ENCODE assay signal across 19 cellular contexts in genomic region chr3:49124991-49125670, GRCh38. TPM values are rescaled to one million over a fixed set of nuclear protein-coding genes. Genes with fewer than 3 reads are reported as not detected.
DNase-seq lines count a peak whose midpoint lies in the region; ATAC-seq, FAIRE-seq and TF ChIP-seq lines count a peak whose summit lies in the region.
"Had no signal": no experiment of that assay in that cellular context is flagged by ENCODE, and none has a peak within 500 bp of the region (broad histone marks: within the 10 kb centered on the region; RNA-seq: fewer than 3 reads in every experiment).

No MANE protein-coding gene starts in this region.

- H3K4me2 ChIP-seq in Karpas-422 (ENCODE audit: low read depth, low read length, poor library complexity, severe bottlenecking), result no peak overlapping the region
- H3K4me2 ChIP-seq: BLaER1 had no signal

- H3K9ac ChIP-seq in Karpas-422 (ENCODE audit: low read length), result no peak overlapping the region
- H3K9ac ChIP-seq: BLaER1 had no signal

- in situ Hi-C loops in G401 (cut with HindIII; ENCODE audit: low sequenced_read_pairs), result no loop called here

- peaks cover 9% of the 10 kb centered on the region for H3K4me1 Mint-ChIP-seq in activated CD4-positive, alpha-beta T cell treated with anti-CD3 and anti-CD28 coated beads for 36 hours

- ATAC-seq in activated CD4-positive, alpha-beta T cell treated with anti-CD3 and anti-CD28 coated beads for 36 hours, result no peak
- ATAC-seq: K562 had no signal

- H3K4me1 ChIP-seq in Karpas-422 (ENCODE audit: low read length) (peaks cover 9% of the 10 kb centered on the region), spleen (peaks cover 0 to 17% (median 9%) of the 10 kb centered on the region in 6 donors)

- no peak overlapping the region for H3K27ac Mint-ChIP-seq in activated CD4-positive, alpha-beta T cell treated with anti-CD3 and anti-CD28 coated beads for 36 hours

- no peak for TF ChIP-seq CTCF in spleen (IDR thresholded peaks at IDR 0.05 in 8 of 11, conservative IDR thresholded peaks at IDR 0.05 in 3 of 11)

- no peak for TF ChIP-seq POLR2A in spleen (IDR thresholded peaks at IDR 0.05)

- H3K4me3 ChIP-seq in Karpas-422 (ENCODE audit: low read length), result no peak overlapping the region
- no peak overlapping the region for H3K4me3 ChIP-seq in spleen
- H3K4me3 ChIP-seq: BLaER1, esophagus muscularis mucosa, K562, left ventricle myocardium inferior had no signal

- H2AFZ ChIP-seq in Karpas-422 (ENCODE audit: low read length), result 0 out of 2 replicates have a peak overlapping the region, but pooled peaks have one; percentile 42

- no peak overlapping the region for H3K4me3 Mint-ChIP-seq in activated CD4-positive, alpha-beta T cell treated with anti-CD3 and anti-CD28 coated beads for 36 hours

- H3K27me3 ChIP-seq in Karpas-422 (ENCODE audit: low read length) (no peaks in the 10 kb centered on the region), spleen (replicated peaks in 1 of 7) (no peaks in the 10 kb centered on the region)
- H3K27me3 ChIP-seq: BLaER1, esophagus muscularis mucosa had no signal

- H3K27ac ChIP-seq in Karpas-422 (ENCODE audit: low read length) (no peak overlapping the region), angular gyrus (ENCODE audit: low read depth, low read length) (peak overlapping the region; percentile 22), spleen (no peak overlapping the region)
- H3K27ac ChIP-seq: BLaER1, esophagus muscularis mucosa, left ventricle myocardium inferior had no signal

- DNase-seq in G401 (ENCODE audit: low spot score), result peak; percentile 48
- DNase-seq in Karpas-422, result peak; percentile 67
- peak; percentile 17 for DNase-seq in left kidney (ENCODE audit: low read depth, low spot score)
- no peak for DNase-seq in HTR-8/SVneo (ENCODE audit: insufficient read length, low spot score)
- no peak for DNase-seq in activated CD4-positive, alpha-beta T cell treated with anti-CD3 and anti-CD28 coated beads for 36 hours
- no peak for DNase-seq in NCI-H1436 (lab: John Stamatoyannopoulos, UW)
- DNase-seq in spleen, result no peak
- DNase-seq: activated naive CD4-positive, alpha-beta T cell treated with anti-CD3 and anti-CD28 coated beads, Interleukin-2, amount 50 U/mL, for 16 hours; cerebellar nuclear complex; DMS79 treated with DMSO at 0.1 percent for 48 hours; GOT3; left ventricle myocardium inferior; NCI-H1694 treated with DMSO at 0.1 percent for 48 hours; NCI-H774; stimulated activated CD4-positive, alpha-beta T cell treated with anti-CD3 and anti-CD28 coated beads, Interleukin-2, amount 100 ng/mL, for 48 hours had no signal

- H3K36me3 ChIP-seq in Karpas-422 (ENCODE audit: insufficient read depth, low read length), result no peaks in the 10 kb centered on the region
- H3K36me3 ChIP-seq in spleen, result peaks cover 0 to 89% (median 38%) of the 10 kb centered on the region in 6 donors
- H3K36me3 ChIP-seq: BLaER1 had no signal

- WGBS in spleen, 5 donors, result 78 to 83% (median 80%) methylated on average over 14 of the region's 14 CpGs

- no peaks in the 10 kb centered on the region for H3K36me3 Mint-ChIP-seq in activated CD4-positive, alpha-beta T cell treated with anti-CD3 and anti-CD28 coated beads for 36 hours (ENCODE audit: low read depth)

- intact Hi-C loops in activated CD4-positive, alpha-beta T cell treated with anti-CD3 and anti-CD28 coated beads for 36 hours (cut with DNase I, micrococcal nuclease), result loop anchor here in 1 of 2 experiments (5.0 kb wide), 1 partner anchor 823 kb away; the partner anchor contains the start of gene NME6
- intact Hi-C loops in spleen (cut with DNase I; ENCODE audit: low total_unique reads), result no loop called here

- H3K9me3 ChIP-seq in Karpas-422 (ENCODE audit: low read length) (no peaks in the 10 kb centered on the region), spleen (no peaks in the 10 kb centered on the region)
- H3K9me3 ChIP-seq: BLaER1, esophagus muscularis mucosa, left ventricle myocardium inferior had no signal

- H3K27me3 Mint-ChIP-seq in activated CD4-positive, alpha-beta T cell treated with anti-CD3 and anti-CD28 coated beads for 36 hours, result no peaks in the 10 kb centered on the region

- no peaks in the 10 kb centered on the region for H3K9me2 ChIP-seq in Karpas-422 (replicated peaks; ENCODE audit: insufficient read depth, low read length)

- no peaks in the 10 kb centered on the region for H4K20me1 ChIP-seq in Karpas-422 (ENCODE audit: insufficient read depth, low read depth, low read length)

- POLR2A ChIA-PET in activated CD4-positive, alpha-beta T cell treated with anti-CD3 and anti-CD28 coated beads for 36 hours (lab: Charles Lee), result no interaction called here

- H3K79me2 ChIP-seq in Karpas-422 (ENCODE audit: low read length), result peaks cover 2% of the 10 kb centered on the region

- H3K9me3 Mint-ChIP-seq in activated CD4-positive, alpha-beta T cell treated with anti-CD3 and anti-CD28 coated beads for 36 hours (ENCODE audit: low read depth), result no peaks in the 10 kb centered on the region

- CTCF ChIA-PET in activated CD4-positive, alpha-beta T cell treated with anti-CD3 and anti-CD28 coated beads for 36 hours (lab: Charles Lee), result interaction anchor here (0.8 kb wide), 1 partner anchor 14 kb away, joined by 3 read pairs; no protein-coding TSS in a partner anchor

- FAIRE-seq in HTR-8/SVneo (lab: Jason Lieb, UNC), result no peak
- FAIRE-seq: K562 had no signal

RNA-seq across cellular contexts. Expression of gene USP19, which starts 4.5 kb away (rescaled TPM):
- 46.1 and 46.5 TPM in 2 replicates for total RNA-seq in G401 (2014; rRNA removed; shearing (Covaris generic))
- 31.5 and 111 TPM in 2 replicates for total RNA-seq in Karpas-422 (2014; rRNA removed; shearing (Covaris generic); ENCODE audit: low replicate concordance)
- 10 to 100 TPM; 45.2 to 45.9 TPM for total RNA-seq in activated CD4-positive, alpha-beta T cell treated with anti-CD3 and anti-CD28 coated beads for 36 hours
- 100 to 1,000 TPM in 2 of 7 donors, 10 to 100 TPM in 5; 59.5 to 108 (median 64.8) TPM for total RNA-seq in spleen
- polyA plus RNA-seq in spleen, result 10 to 100 TPM; 14.1 to 26.7 (median 17.2) TPM

RNA-seq across cellular contexts. Expression of gene LAMB2, which starts 7.7 kb away (rescaled TPM):
- total RNA-seq in G401 (2014; rRNA removed; shearing (Covaris generic)), result 175 and 318 TPM in 2 replicates
- total RNA-seq in Karpas-422 (2014; rRNA removed; shearing (Covaris generic); ENCODE audit: low replicate concordance), result 3.8 TPM in 1 of 2 replicates, not detected in the other
- under 1 TPM in 1 of 2 experiments, not detected in 1; 0.71 TPM for total RNA-seq in activated CD4-positive, alpha-beta T cell treated with anti-CD3 and anti-CD28 coated beads for 36 hours
- 100 to 1,000 TPM; 168 to 331 (median 284) TPM for total RNA-seq in spleen
- polyA plus RNA-seq in spleen, result 100 to 1,000 TPM in 2 of 3 donors, 10 to 100 TPM in 1; 97.7 to 376 (median 264) TPM

RNA-seq across cellular contexts. Expression of gene QARS1, which starts 20.6 kb away (rescaled TPM):
- total RNA-seq in G401 (2014; rRNA removed; shearing (Covaris generic)), result 274 and 325 TPM in 2 replicates
- 220 and 257 TPM in 2 replicates for total RNA-seq in Karpas-422 (2014; rRNA removed; shearing (Covaris generic); ENCODE audit: low replicate concordance)
- total RNA-seq in activated CD4-positive, alpha-beta T cell treated with anti-CD3 and anti-CD28 coated beads for 36 hours, result 100 to 1,000 TPM; 240 to 342 TPM
- 100 to 1,000 TPM; 174 to 238 (median 212) TPM for total RNA-seq in spleen
- polyA plus RNA-seq in spleen, result 100 to 1,000 TPM; 206 to 329 (median 239) TPM

RNA-seq across cellular contexts. Expression of gene QRICH1, which starts 31.3 kb away (rescaled TPM):
- 138 and 168 TPM in 2 replicates for total RNA-seq in G401 (2014; rRNA removed; shearing (Covaris generic))
- 75.4 and 80.0 TPM in 2 replicates for total RNA-seq in Karpas-422 (2014; rRNA removed; shearing (Covaris generic); ENCODE audit: low replicate concordance)
- 100 to 1,000 TPM; 119 to 171 TPM for total RNA-seq in activated CD4-positive, alpha-beta T cell treated with anti-CD3 and anti-CD28 coated beads for 36 hours
- total RNA-seq in spleen, result 100 to 1,000 TPM in 5 of 7 donors, 10 to 100 TPM in 2; 88.2 to 127 (median 105) TPM
- polyA plus RNA-seq in spleen, result 10 to 100 TPM; 35.9 to 48.4 (median 47.6) TPM

RNA-seq across cellular contexts. Expression of gene CCDC71, which starts 41.0 kb away (rescaled TPM):
- 60.1 and 69.5 TPM in 2 replicates for total RNA-seq in G401 (2014; rRNA removed; shearing (Covaris generic))
- 18.4 and 22.0 TPM in 2 replicates for total RNA-seq in Karpas-422 (2014; rRNA removed; shearing (Covaris generic); ENCODE audit: low replicate concordance)
- total RNA-seq in activated CD4-positive, alpha-beta T cell treated with anti-CD3 and anti-CD28 coated beads for 36 hours, result 10 to 100 TPM; 19.5 to 22.2 TPM
- 10 to 100 TPM; 20.5 to 45.4 (median 28.8) TPM for total RNA-seq in spleen
- polyA plus RNA-seq in spleen, result 10 to 100 TPM in 2 of 3 donors, 1 to 10 TPM in 1; 9.9 to 19.1 (median 16.3) TPM

Comparison
In these comparisons a context has a peak if more than half of its experiments do, and no peak if none do; other contexts are left out.
1. DNase-seq: peak in G401 (single experiment), Karpas-422 (single experiment) and left kidney (single experiment); none in HTR-8/SVneo (single experiment), activated CD4-positive, alpha-beta T cell treated with anti-CD3 and anti-CD28 coated beads for 36 hours (single experiment), NCI-H1436 (single experiment) and spleen (single experiment).
2. RNA of gene LAMB2, which starts 7.7 kb away (total RNA-seq): 168 to 331 TPM in spleen and 175 to 318 TPM in G401; 0.71 TPM in activated CD4-positive, alpha-beta T cell treated with anti-CD3 and anti-CD28 coated beads for 36 hours and 3.8 TPM in Karpas-422; every median in the first group is over 10 times any median in the second.